9 cellular contexts compared by ENCODE assay signal in genomic region chr22:19691721-19692341, GRCh38. TPM values are rescaled to one million over a fixed set of nuclear protein-coding genes. Genes with fewer than 3 reads are reported as not detected.
A peak's percentile ranks its signal among the peaks of the same experiment; 100 is the strongest.
DNase-seq lines count a peak whose midpoint lies in the region; ATAC-seq and TF ChIP-seq lines count a peak whose summit lies in the region.
"Had no signal": no experiment of that assay in that cellular context is flagged by ENCODE, and none has a peak within 500 bp of the region (broad histone marks: within the 10 kb centered on the region; RNA-seq: fewer than 3 reads in every experiment).

No MANE protein-coding gene starts in this region.

- H3K4me1 ChIP-seq in SJSA1 (replicated peaks): peaks cover 22% of the 10 kb centered on the region
- peaks cover 7% of the 10 kb centered on the region for H3K4me1 ChIP-seq in foreskin keratinocyte
- no peaks in the 10 kb centered on the region for H3K4me1 ChIP-seq in psoas muscle
- H3K4me1 ChIP-seq in Karpas-422 (ENCODE audit: low read length): no peaks in the 10 kb centered on the region

- H3K36me3 ChIP-seq in SJSA1: no peaks in the 10 kb centered on the region
- H3K36me3 ChIP-seq in psoas muscle (ENCODE audit: insufficient read depth in 1 of 2, low read depth in 1 of 2): no peaks in the 10 kb centered on the region
- no peaks in the 10 kb centered on the region for H3K36me3 ChIP-seq in Karpas-422 (ENCODE audit: insufficient read depth, low read length)

- no peaks in the 10 kb centered on the region for H4K20me1 ChIP-seq in Karpas-422 (ENCODE audit: insufficient read depth, low read depth, low read length)

- H3K27ac ChIP-seq in SJSA1 (peak overlapping the region; percentile 82), foreskin keratinocyte (no peak overlapping the region), psoas muscle (no peak overlapping the region), Karpas-422 (ENCODE audit: low read length) (no peak overlapping the region)

- H2AFZ ChIP-seq in Karpas-422 (ENCODE audit: low read length): no peak overlapping the region

- no peak overlapping the region for H3K4me2 ChIP-seq in Karpas-422 (ENCODE audit: low read depth, low read length, poor library complexity, severe bottlenecking)

- H3K4me3 ChIP-seq in SJSA1 (peak overlapping the region; percentile 2; the same call in 1 of the 2 replicates), psoas muscle (peak overlapping the region; percentile 25), Karpas-422 (ENCODE audit: low read length) (no peak overlapping the region)

- H3K9ac ChIP-seq in Karpas-422 (ENCODE audit: low read length): no peak overlapping the region

- H3K9me2 ChIP-seq in Karpas-422 (replicated peaks; ENCODE audit: insufficient read depth, low read length): no peaks in the 10 kb centered on the region

- no peaks in the 10 kb centered on the region for H3K9me3 ChIP-seq in SJSA1 (replicated peaks)
- no peaks in the 10 kb centered on the region for H3K9me3 ChIP-seq in psoas muscle
- H3K9me3 ChIP-seq in Karpas-422 (ENCODE audit: low read length): no peaks in the 10 kb centered on the region

- H3K79me2 ChIP-seq in Karpas-422 (ENCODE audit: low read length): no peaks in the 10 kb centered on the region

- no peak for TF ChIP-seq CTCF in foreskin keratinocyte (conservative IDR thresholded peaks at IDR 0.05)
- no peak for TF ChIP-seq CTCF in psoas muscle (IDR thresholded peaks at IDR 0.05)

- WGBS in psoas muscle, 3 donors: 19 to 22% (median 21%) methylated on average over 19 of the region's 19 CpGs

- H3K27me3 ChIP-seq in SJSA1 (replicated peaks) (no peaks in the 10 kb centered on the region), foreskin keratinocyte (peaks cover 39% of the 10 kb centered on the region), psoas muscle (ENCODE audit: insufficient read depth in 3 of 3, low read length in 2 of 3) (peaks cover 0 to 5% (median 0%) of the 10 kb centered on the region in 3 donors), Karpas-422 (ENCODE audit: low read length) (no peaks in the 10 kb centered on the region)

- DNase-seq in D341Med (ENCODE audit: low spot score) (peak; percentile 35), SJSA1 (ENCODE audit: low read depth in 1 of 2, low spot score in 2 of 2) (peak; percentile 82 to 83), foreskin keratinocyte (peak; percentile 25 to 59), psoas muscle (no peak), Karpas-422 (no peak), SIG-M5 treated with dmso at 0.1 percent for 504 hours (lab: John Stamatoyannopoulos, UW; ENCODE audit: unreplicated experiment) (no peak), NCI-H2171 treated with DMSO at 0.1 percent for 48 hours (lab: John Stamatoyannopoulos, UW) (no peak)

- ATAC-seq in foreskin keratinocyte (peak; percentile 44), psoas muscle (peak in 3 of 4 donors; percentile 16 to 48 (median 40)), HG02763 (IDR thresholded peaks at IDR 0.05; ENCODE audit: unreplicated experiment) (no peak)

- intact Hi-C loops in psoas muscle (cut with DNase I): no loop called here

RNA-seq across cellular contexts. Expression of gene SEPTIN5, which starts 22.5 kb away (rescaled TPM):
- total RNA-seq in SJSA1 (2014; rRNA removed; shearing (Covaris generic)): 8.8 and 13.3 TPM in 2 replicates
- total RNA-seq in foreskin keratinocyte (4.8 and 6.1 TPM in 2 replicates), psoas muscle (10 to 100 TPM in 1 of 4 donors, 1 to 10 TPM in 3; 6.0 to 10.9 (median 8.3) TPM)
- polyA plus RNA-seq in foreskin keratinocyte (4.6 and 6.5 TPM in 2 replicates), psoas muscle (1 to 10 TPM; 3.7 to 7.0 (median 4.8) TPM)
- not detected in 2 replicates for total RNA-seq in Karpas-422 (2014; rRNA removed; shearing (Covaris generic); ENCODE audit: low replicate concordance)
- total RNA-seq: T-helper 2 cell treated with Interferon-gamma antibody and Interleukin-4, amounts not matched to agents 100 ng/mL and 5 ng/mL, for 36 hours had no signal

RNA-seq across cellular contexts. Expression of gene GP1BB, which starts 31.5 kb away (rescaled TPM):
- total RNA-seq in SJSA1 (2014; rRNA removed; shearing (Covaris generic)): 0.53 and 4.9 TPM in 2 replicates
- total RNA-seq in foreskin keratinocyte (0.21 and 0.54 TPM in 2 replicates), psoas muscle (1 to 10 TPM in 1 of 4 donors, not detected in 3; 1.8 TPM)
- polyA plus RNA-seq in foreskin keratinocyte (0.28 and 0.56 TPM in 2 replicates), psoas muscle (under 1 TPM; 0.14 to 0.63 (median 0.53) TPM)
- total RNA-seq in Karpas-422 (2014; rRNA removed; shearing (Covaris generic); ENCODE audit: low replicate concordance): not detected in 2 replicates
- total RNA-seq: T-helper 2 cell treated with Interferon-gamma antibody and Interleukin-4, amounts not matched to agents 100 ng/mL and 5 ng/mL, for 36 hours had no signal

Comparison
In these comparisons a context has a peak if more than half of its experiments do, and no peak if none do; other contexts are left out.
1. DNase-seq: peak in D341Med (single experiment), SJSA1 (2 of 2) and foreskin keratinocyte (2 of 2); none in psoas muscle (0 of 2), Karpas-422 (single experiment), SIG-M5 treated with dmso at 0.1 percent for 504 hours (single experiment) and NCI-H2171 treated with DMSO at 0.1 percent for 48 hours (single experiment).